ENCODE assay signal across 8 cellular contexts in genomic region chr18:65091737-65092329, GRCh38.
DNase-seq lines count a peak whose midpoint lies in the region; ATAC-seq and TF ChIP-seq lines count a peak whose summit lies in the region.

No MANE protein-coding gene starts in this region.

- peak; percentile 49 for TF ChIP-seq CTCF in Calu3 (IDR thresholded peaks at IDR 0.05; ENCODE audit: unreplicated experiment)
- TF ChIP-seq CTCF in fibroblast of villous mesenchyme (IDR thresholded peaks at IDR 0.05; ENCODE audit: insufficient read depth, low read depth, low read length), result peak; percentile 23

- BruUV-seq in Calu3 (replicated peaks; lab: Mats Ljungman, UMichigan), result no TSS peak

- H3K27me3 Mint-ChIP-seq in Calu3 (ENCODE audit: unreplicated experiment), result no peaks in the 10 kb centered on the region
- H3K27me3 Mint-ChIP-seq in activated CD4-positive, alpha-beta T cell treated with anti-CD3 and anti-CD28 coated beads, Interleukin-2, amount 10 ng/mL, durations not matched to agents 24 days and 14 days, result no peaks in the 10 kb centered on the region
- H3K27me3 Mint-ChIP-seq in naive thymus-derived CD8-positive, alpha-beta T cell, result no peaks in the 10 kb centered on the region

- H3K4me3 ChIP-seq in fibroblast of villous mesenchyme (ENCODE audit: low read depth, low read length), result no peak overlapping the region

- no peaks in the 10 kb centered on the region for H3K9me3 Mint-ChIP-seq in Calu3 (ENCODE audit: low read depth, unreplicated experiment)
- H3K9me3 Mint-ChIP-seq in activated CD4-positive, alpha-beta T cell treated with anti-CD3 and anti-CD28 coated beads, Interleukin-2, amount 10 ng/mL, durations not matched to agents 24 days and 14 days, result no peaks in the 10 kb centered on the region
- H3K9me3 Mint-ChIP-seq in naive thymus-derived CD8-positive, alpha-beta T cell, result peaks cover 0 to 8% (median 2%) of the 10 kb centered on the region in 9 donors

- CTCF ChIA-PET in Calu3 (lab: Charles Lee), result no interaction called here
- CTCF ChIA-PET in HEK293T (lab: Yijun Ruan, JAX), result no interaction called here

- no peak overlapping the region for H3K27ac Mint-ChIP-seq in Calu3 (ENCODE audit: unreplicated experiment)
- H3K27ac Mint-ChIP-seq in activated CD4-positive, alpha-beta T cell treated with anti-CD3 and anti-CD28 coated beads, Interleukin-2, amount 10 ng/mL, durations not matched to agents 24 days and 14 days, result no peak overlapping the region
- H3K27ac Mint-ChIP-seq in naive thymus-derived CD8-positive, alpha-beta T cell, result no peak overlapping the region

- H3K36me3 Mint-ChIP-seq in Calu3 (ENCODE audit: insufficient read depth, unreplicated experiment), result no peaks in the 10 kb centered on the region
- H3K36me3 Mint-ChIP-seq in activated CD4-positive, alpha-beta T cell treated with anti-CD3 and anti-CD28 coated beads, Interleukin-2, amount 10 ng/mL, durations not matched to agents 24 days and 14 days (ENCODE audit: low read depth), result no peaks in the 10 kb centered on the region
- no peaks in the 10 kb centered on the region for H3K36me3 Mint-ChIP-seq in naive thymus-derived CD8-positive, alpha-beta T cell

- intact Hi-C loops in Calu3 (cut with micrococcal nuclease; ENCODE audit: unreplicated experiment), result loop anchor here (5.0 kb wide), 2 partner anchors 995 to 1070 kb away; no protein-coding TSS in a partner anchor
- intact Hi-C loops in activated CD4-positive, alpha-beta T cell treated with anti-CD3 and anti-CD28 coated beads, Interleukin-2, amount 10 ng/mL, durations not matched to agents 24 days and 14 days (cut with micrococcal nuclease), result no loop called here

- POLR2A ChIA-PET in HEK293T (lab: Yijun Ruan, JAX), result no interaction called here
- POLR2A ChIA-PET in naive thymus-derived CD8-positive, alpha-beta T cell (lab: Charles Lee), result no interaction called here

- no peak for ATAC-seq in HG03139 (IDR thresholded peaks at IDR 0.05; ENCODE audit: unreplicated experiment)
- no peak for ATAC-seq in naive thymus-derived CD8-positive, alpha-beta T cell

- DNase-seq in Calu3, result peak; percentile 32
- peak; percentile 6 for DNase-seq in HEK293T (ENCODE audit: extremely low spot score)
- DNase-seq in NOMO-1 treated with DMSO at 0.1 percent for 48 hours (lab: John Stamatoyannopoulos, UW; ENCODE audit: unreplicated experiment), result peak; percentile 10
- peak; percentile 1 for DNase-seq in fibroblast of villous mesenchyme (ENCODE audit: low read depth)
- no peak for DNase-seq in stimulated activated CD4-positive, alpha-beta T cell treated with anti-CD3 and anti-CD28 coated beads, Interleukin-12 subunit alpha, Interleukin-12 subunit beta, amount 100 ng/mL, for 4 hours
- DNase-seq in activated CD4-positive, alpha-beta T cell treated with anti-CD3 and anti-CD28 coated beads, Interleukin-2, amount 10 ng/mL, durations not matched to agents 24 days and 14 days, result no peak
- DNase-seq in naive thymus-derived CD8-positive, alpha-beta T cell, result no peak

- H3K4me3 Mint-ChIP-seq in Calu3 (ENCODE audit: low read depth, unreplicated experiment), result no peak overlapping the region
- H3K4me3 Mint-ChIP-seq in activated CD4-positive, alpha-beta T cell treated with anti-CD3 and anti-CD28 coated beads, Interleukin-2, amount 10 ng/mL, durations not matched to agents 24 days and 14 days, result no peak overlapping the region
- H3K4me3 Mint-ChIP-seq in naive thymus-derived CD8-positive, alpha-beta T cell, result no peak overlapping the region

- H3K4me1 Mint-ChIP-seq in Calu3 (ENCODE audit: low read depth, unreplicated experiment), result no peaks in the 10 kb centered on the region
- no peaks in the 10 kb centered on the region for H3K4me1 Mint-ChIP-seq in activated CD4-positive, alpha-beta T cell treated with anti-CD3 and anti-CD28 coated beads, Interleukin-2, amount 10 ng/mL, durations not matched to agents 24 days and 14 days
- H3K4me1 Mint-ChIP-seq in naive thymus-derived CD8-positive, alpha-beta T cell, result no peaks in the 10 kb centered on the region

TF ChIP-seq in HEK293T, 16 proteins besides CTCF, POLR2A, EP300 and RAD21:
- TF ChIP-seq SUZ12 (IDR thresholded peaks at IDR 0.05) (no peak), FOXA1 (IDR thresholded peaks at IDR 0.05) (no peak), LEF1 (IDR thresholded peaks at IDR 0.05; ENCODE audit: borderline replicate concordance) (no peak), FOXM1 (IDR thresholded peaks at IDR 0.05; ENCODE audit: borderline replicate concordance) (no peak), ARNT (IDR thresholded peaks at IDR 0.05) (no peak), FOXK2 (IDR thresholded peaks at IDR 0.05) (no peak), HDGF (IDR thresholded peaks at IDR 0.05; ENCODE audit: borderline replicate concordance) (no peak), PKNOX1 (IDR thresholded peaks at IDR 0.05) (no peak), ELF4 (IDR thresholded peaks at IDR 0.05) (no peak), BHLHE40 (IDR thresholded peaks at IDR 0.05; ENCODE audit: borderline replicate concordance) (no peak), SP1 (IDR thresholded peaks at IDR 0.05) (no peak), NFRKB (IDR thresholded peaks at IDR 0.05) (no peak)

Comparison
In these comparisons a context has a peak if more than half of its experiments do, and no peak if none do; other contexts are left out.
1. DNase-seq: peak in Calu3 (single experiment), HEK293T (single experiment), NOMO-1 treated with DMSO at 0.1 percent for 48 hours (single experiment) and fibroblast of villous mesenchyme (single experiment); none in stimulated activated CD4-positive, alpha-beta T cell treated with anti-CD3 and anti-CD28 coated beads, Interleukin-12 subunit alpha, Interleukin-12 subunit beta, amount 100 ng/mL, for 4 hours (single experiment), activated CD4-positive, alpha-beta T cell treated with anti-CD3 and anti-CD28 coated beads, Interleukin-2, amount 10 ng/mL, durations not matched to agents 24 days and 14 days (single experiment) and naive thymus-derived CD8-positive, alpha-beta T cell (0 of 10).